ENCODE assay signal across 10 cellular contexts in the genomic region with DNA sequence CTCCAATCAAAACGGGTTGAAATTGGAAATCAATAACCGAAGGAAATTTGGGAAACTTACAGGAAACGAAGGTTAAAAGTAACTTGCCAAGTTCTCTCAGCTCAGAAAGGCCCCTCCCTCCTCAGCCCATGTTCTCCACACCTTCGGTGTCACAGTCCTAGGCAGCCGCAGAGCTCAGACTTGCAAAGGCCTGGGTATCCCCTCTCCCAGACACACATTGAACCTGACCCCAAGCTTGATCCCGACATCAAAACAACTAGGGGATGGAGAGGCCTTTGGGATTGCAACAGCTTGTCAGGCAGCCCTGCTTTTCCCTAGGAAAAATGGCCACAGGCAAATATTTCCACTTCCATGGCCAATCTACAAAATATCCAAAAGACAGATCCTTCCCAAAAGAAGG. TPM values are rescaled to one million over a fixed set of nuclear protein-coding genes. Genes with fewer than 3 reads are reported as not detected.
A peak's percentile ranks its signal among the peaks of the same experiment; 100 is the strongest.
DNase-seq lines count a peak whose midpoint lies in the region; ATAC-seq and TF ChIP-seq lines count a peak whose summit lies in the region.
"Had no signal": no experiment of that assay in that cellular context is flagged by ENCODE, and none has a peak within 500 bp of the region (broad histone marks: within the 10 kb centered on the region; RNA-seq: fewer than 3 reads in every experiment).

No MANE protein-coding gene starts in this region.

- CTCF ChIA-PET in CD4-positive, alpha-beta T cell (lab: Charles Lee) = interaction anchor here (1.7 to 6.3 kb wide), 4 partner anchors 9 to 76 kb away, joined by 4 to 22 read pairs (median 6); no protein-coding TSS in a partner anchor

- no peak for TF ChIP-seq CTCF in CD4-positive, alpha-beta T cell (IDR thresholded peaks at IDR 0.05)
- no peak for TF ChIP-seq CTCF in prostate gland (IDR thresholded peaks at IDR 0.05)

- H3K36me3 ChIP-seq in SK-N-MC (ENCODE audit: insufficient read depth, low read length) (no peaks in the 10 kb centered on the region), prostate gland (no peaks in the 10 kb centered on the region)
- H3K36me3 ChIP-seq: ovary had no signal

- H3K27ac ChIP-seq in CD4-positive, alpha-beta T cell (ENCODE audit: low read depth, low read length) = no peak overlapping the region
- H3K27ac ChIP-seq in SK-N-MC (peak overlapping the region; percentile 95), prostate gland (peak overlapping the region; percentile 83 to 95)
- H3K27ac ChIP-seq: ovary had no signal

- WGBS in prostate gland = 56% methylated on average over 6 of the region's 6 CpGs

- H3K4me1 Mint-ChIP-seq in CD4-positive, alpha-beta T cell (ENCODE audit: low read depth) = peaks cover 100% of the 10 kb centered on the region
- H3K4me1 Mint-ChIP-seq in effector memory CD8-positive, alpha-beta T cell (ENCODE audit: low read depth in 2 of 2) = peaks cover 85 to 88% of the 10 kb centered on the region in 2 donors
- peaks cover 98% of the 10 kb centered on the region for H3K4me1 Mint-ChIP-seq in activated T-helper 1 cell treated with anti-CD3 and anti-CD28 coated beads, Interleukin-12 subunit alpha, Interleukin-12 subunit beta, Interleukin-2, Interleukin-4 antibody, amounts not matched to agents 30 ng/mL and 10 ng/mL and 1 ng/mL, durations not matched to agents 14 hours and 24 hours and 36 hours (ENCODE audit: low read depth)

- peak overlapping the region; percentile 99 for H3K27ac Mint-ChIP-seq in CD4-positive, alpha-beta T cell
- peak overlapping the region; percentile 79 to 95 for H3K27ac Mint-ChIP-seq in effector memory CD8-positive, alpha-beta T cell
- H3K27ac Mint-ChIP-seq in activated T-helper 1 cell treated with anti-CD3 and anti-CD28 coated beads, Interleukin-12 subunit alpha, Interleukin-12 subunit beta, Interleukin-2, Interleukin-4 antibody, amounts not matched to agents 30 ng/mL and 10 ng/mL and 1 ng/mL, durations not matched to agents 14 hours and 24 hours and 36 hours = no peak overlapping the region

- no peaks in the 10 kb centered on the region for H3K9me3 ChIP-seq in CD4-positive, alpha-beta T cell (ENCODE audit: control insufficient read depth, low read length)
- no peaks in the 10 kb centered on the region for H3K9me3 ChIP-seq in SK-N-MC (ENCODE audit: low read depth, low read length)
- H3K9me3 ChIP-seq in prostate gland = no peaks in the 10 kb centered on the region
- H3K9me3 ChIP-seq: ovary had no signal

- DNase-seq in CD4-positive, alpha-beta T cell = peak in 1 of 10 experiments; percentile 34
- DNase-seq in SK-N-MC (ENCODE audit: low read depth, low spot score) (no peak), prostate gland (ENCODE audit: low spot score) (no peak), NCI-H69 (lab: John Stamatoyannopoulos, UW) (no peak), globus pallidus (ENCODE audit: low spot score) (no peak)
- no peak for DNase-seq in effector memory CD8-positive, alpha-beta T cell
- no peak for DNase-seq in activated T-helper 1 cell treated with anti-CD3 and anti-CD28 coated beads, Interleukin-12 subunit alpha, Interleukin-12 subunit beta, Interleukin-2, Interleukin-4 antibody, amounts not matched to agents 30 ng/mL and 10 ng/mL and 1 ng/mL, durations not matched to agents 14 hours and 24 hours and 36 hours (ENCODE audit: low spot score)
- no peak for DNase-seq in stimulated activated CD4-positive, alpha-beta T cell treated with anti-CD3 and anti-CD28 coated beads, Interleukin-12 subunit alpha, Interleukin-12 subunit beta, amount 100 ng/mL, for 4 hours
- DNase-seq: activated naive CD4-positive, alpha-beta T cell; ovary had no signal

- H3K9ac ChIP-seq in SK-N-MC (ENCODE audit: insufficient read length) = peak overlapping the region; percentile 30

- H3K4me3 ChIP-seq in SK-N-MC (peak overlapping the region; percentile 68), prostate gland (no peak overlapping the region)
- H3K4me3 ChIP-seq: ovary had no signal

- intact Hi-C loops in CD4-positive, alpha-beta T cell (cut with DNase I, micrococcal nuclease) = loop anchor here in 1 of 2 experiments (5.0 kb wide), 1 partner anchor 38 kb away; no protein-coding TSS in a partner anchor
- intact Hi-C loops in prostate gland (cut with DNase I) = no loop called here
- intact Hi-C loops in activated T-helper 1 cell treated with anti-CD3 and anti-CD28 coated beads, Interleukin-12 subunit alpha, Interleukin-12 subunit beta, Interleukin-2, Interleukin-4 antibody, amounts not matched to agents 30 ng/mL and 10 ng/mL and 1 ng/mL, durations not matched to agents 14 hours and 24 hours and 36 hours (cut with micrococcal nuclease) = loop anchor here (10.0 kb wide), 1 partner anchor 205 kb away; the partner anchor contains the start of genes COQ6 and FAM161B

- no peak for TF ChIP-seq POLR2A in prostate gland (IDR thresholded peaks at IDR 0.05)

- no peak for ATAC-seq in CD4-positive, alpha-beta T cell (ENCODE audit: poor library complexity)
- ATAC-seq in effector memory CD8-positive, alpha-beta T cell (replicated peaks) = peak; percentile 13

- peaks cover 4% of the 10 kb centered on the region for H3K36me3 Mint-ChIP-seq in CD4-positive, alpha-beta T cell (ENCODE audit: low read depth)
- H3K36me3 Mint-ChIP-seq in effector memory CD8-positive, alpha-beta T cell (ENCODE audit: insufficient read depth) = peaks cover 37% of the 10 kb centered on the region
- H3K36me3 Mint-ChIP-seq in activated T-helper 1 cell treated with anti-CD3 and anti-CD28 coated beads, Interleukin-12 subunit alpha, Interleukin-12 subunit beta, Interleukin-2, Interleukin-4 antibody, amounts not matched to agents 30 ng/mL and 10 ng/mL and 1 ng/mL, durations not matched to agents 14 hours and 24 hours and 36 hours (ENCODE audit: low read depth) = no peaks in the 10 kb centered on the region

- peak overlapping the region; percentile 38 for H3K4me3 Mint-ChIP-seq in CD4-positive, alpha-beta T cell
- peak overlapping the region; percentile 52 to 95 for H3K4me3 Mint-ChIP-seq in effector memory CD8-positive, alpha-beta T cell
- H3K4me3 Mint-ChIP-seq in activated T-helper 1 cell treated with anti-CD3 and anti-CD28 coated beads, Interleukin-12 subunit alpha, Interleukin-12 subunit beta, Interleukin-2, Interleukin-4 antibody, amounts not matched to agents 30 ng/mL and 10 ng/mL and 1 ng/mL, durations not matched to agents 14 hours and 24 hours and 36 hours = no peak overlapping the region

- peaks cover 85% of the 10 kb centered on the region for H3K4me1 ChIP-seq in prostate gland (replicated peaks)

- no peaks in the 10 kb centered on the region for H3K9me3 Mint-ChIP-seq in CD4-positive, alpha-beta T cell
- no peaks in the 10 kb centered on the region for H3K9me3 Mint-ChIP-seq in effector memory CD8-positive, alpha-beta T cell
- no peaks in the 10 kb centered on the region for H3K9me3 Mint-ChIP-seq in activated T-helper 1 cell treated with anti-CD3 and anti-CD28 coated beads, Interleukin-12 subunit alpha, Interleukin-12 subunit beta, Interleukin-2, Interleukin-4 antibody, amounts not matched to agents 30 ng/mL and 10 ng/mL and 1 ng/mL, durations not matched to agents 14 hours and 24 hours and 36 hours

- POLR2A ChIA-PET in CD4-positive, alpha-beta T cell (lab: Charles Lee) = interaction anchor here (4.5 to 20.1 kb wide), 2 partner anchors 9 to 37 kb away, joined by 40 to 430 read pairs; a partner anchor contains a TSS

- no peaks in the 10 kb centered on the region for H3K27me3 ChIP-seq in CD4-positive, alpha-beta T cell (ENCODE audit: control insufficient read depth, insufficient read depth, low read length)
- H3K27me3 ChIP-seq in prostate gland (replicated peaks; ENCODE audit: insufficient read depth) = no peaks in the 10 kb centered on the region
- H3K27me3 ChIP-seq: ovary had no signal

- no peaks in the 10 kb centered on the region for H3K27me3 Mint-ChIP-seq in CD4-positive, alpha-beta T cell
- H3K27me3 Mint-ChIP-seq in effector memory CD8-positive, alpha-beta T cell = no peaks in the 10 kb centered on the region
- no peaks in the 10 kb centered on the region for H3K27me3 Mint-ChIP-seq in activated T-helper 1 cell treated with anti-CD3 and anti-CD28 coated beads, Interleukin-12 subunit alpha, Interleukin-12 subunit beta, Interleukin-2, Interleukin-4 antibody, amounts not matched to agents 30 ng/mL and 10 ng/mL and 1 ng/mL, durations not matched to agents 14 hours and 24 hours and 36 hours (ENCODE audit: insufficient read depth)

RNA-seq across cellular contexts. Expression of gene PNMA1, which starts 35.5 kb away (rescaled TPM):
- 10 to 100 TPM; 52.6 to 55.9 TPM for total RNA-seq in CD4-positive, alpha-beta T cell
- 10 to 100 TPM; 18.6 to 62.7 TPM for total RNA-seq in prostate gland
- total RNA-seq in activated T-helper 1 cell treated with anti-CD3 and anti-CD28 coated beads, Interleukin-12 subunit alpha, Interleukin-12 subunit beta, Interleukin-2, Interleukin-4 antibody, amounts not matched to agents 30 ng/mL and 10 ng/mL and 1 ng/mL, durations not matched to agents 14 hours and 24 hours and 36 hours = 29.7 and 30.6 TPM in 2 replicates
